7 cellular contexts compared by ENCODE assay signal in the genomic region with DNA sequence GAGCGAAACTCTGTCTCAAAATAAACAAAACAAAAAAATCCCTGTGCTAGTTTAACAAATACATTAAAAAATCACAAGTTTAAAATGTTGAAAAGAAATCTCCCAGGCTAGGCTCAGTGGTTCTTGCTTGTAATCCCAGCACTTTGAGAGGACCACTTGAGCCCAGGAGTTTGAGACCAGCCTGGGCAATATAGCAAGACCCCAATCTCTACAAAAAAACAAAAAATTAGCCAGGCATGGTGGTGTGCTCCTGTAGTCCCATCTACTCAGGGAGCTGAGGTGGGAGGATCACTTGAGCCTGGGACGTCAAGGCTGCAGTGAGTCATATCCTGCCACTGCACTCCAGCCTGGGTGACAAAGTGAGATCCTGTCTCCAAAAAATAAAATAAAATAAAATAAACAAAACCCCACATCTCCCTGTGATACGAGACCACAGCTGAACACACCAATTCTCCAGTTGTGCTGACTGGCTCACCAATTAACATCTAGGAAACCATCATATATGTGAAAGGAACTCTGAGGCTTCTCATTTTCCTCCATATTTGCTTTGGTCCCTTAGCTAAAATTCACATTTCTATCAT. TPM values are rescaled to one million over a fixed set of nuclear protein-coding genes. Genes with fewer than 3 reads are reported as not detected.
DNase-seq lines count a peak whose midpoint lies in the region; FAIRE-seq and TF ChIP-seq lines count a peak whose summit lies in the region.

No MANE protein-coding gene starts in this region.

- H3K4me1 ChIP-seq in astrocyte (ENCODE audit: insufficient read depth, low read length) (peaks cover 52% of the 10 kb centered on the region), prostate gland (replicated peaks) (no peaks in the 10 kb centered on the region)

- H3K27ac ChIP-seq in astrocyte (ENCODE audit: low read depth, low read length) (peak overlapping the region; percentile 79), prostate gland (no peak overlapping the region)

- no peaks in the 10 kb centered on the region for H3K27me3 ChIP-seq in astrocyte (ENCODE audit: insufficient read depth, low read length)
- H3K27me3 ChIP-seq in prostate gland (replicated peaks; ENCODE audit: insufficient read depth): no peaks in the 10 kb centered on the region

- H3K27me3 Mint-ChIP-seq in astrocyte (ENCODE audit: low read depth, unreplicated experiment) (no peaks in the 10 kb centered on the region), nephron progenitor cell (ENCODE audit: low read depth, poor library complexity) (no peaks in the 10 kb centered on the region)

- peak overlapping the region; percentile 66 for H3K9ac ChIP-seq in astrocyte (ENCODE audit: low read length)

- TF ChIP-seq CTCF in astrocyte (IDR thresholded peaks at IDR 0.05; ENCODE audit: insufficient read depth, low read depth, low read length): no peak
- no peak for TF ChIP-seq CTCF in nephron progenitor cell (IDR thresholded peaks at IDR 0.05)
- no peak for TF ChIP-seq CTCF in prostate gland (IDR thresholded peaks at IDR 0.05)

- FAIRE-seq in RCC 7860 (lab: Jason Lieb, UNC) (peak; percentile 86), astrocyte (lab: Jason Lieb, UNC) (peak; percentile 77)

- H3K4me3 ChIP-seq in astrocyte (ENCODE audit: insufficient read depth, low read depth, low read length) (no peak overlapping the region), prostate gland (no peak overlapping the region)

- intact Hi-C loops in prostate gland (cut with DNase I): no loop called here

- H3K36me3 ChIP-seq in astrocyte (ENCODE audit: insufficient read depth, low read length): peaks cover 37% of the 10 kb centered on the region
- H3K36me3 ChIP-seq in prostate gland: no peaks in the 10 kb centered on the region

- H3K27ac Mint-ChIP-seq in astrocyte (ENCODE audit: unreplicated experiment) (peak overlapping the region; percentile 90), nephron progenitor cell (peak overlapping the region; percentile 89)

- peak; percentile 75 for DNase-seq in EL
- DNase-seq in RCC 7860 (ENCODE audit: low spot score): peak; percentile 51
- DNase-seq in astrocyte (ENCODE audit: low read depth): peak; percentile 65
- no peak for DNase-seq in nephron progenitor cell
- DNase-seq in pons (ENCODE audit: low spot score): no peak
- DNase-seq in prostate gland (ENCODE audit: low spot score): no peak
- no peak for DNase-seq in NCI-H774 (lab: John Stamatoyannopoulos, UW)

- H3K9me3 Mint-ChIP-seq in astrocyte (ENCODE audit: unreplicated experiment): no peaks in the 10 kb centered on the region
- H3K9me3 Mint-ChIP-seq in nephron progenitor cell: peaks cover 3% of the 10 kb centered on the region

- peaks cover 25% of the 10 kb centered on the region for H3K79me2 ChIP-seq in astrocyte (ENCODE audit: insufficient read depth, low read length)

- no peak overlapping the region for H2AFZ ChIP-seq in astrocyte (ENCODE audit: low read depth, low read length)

- 55% methylated on average over 3 of the region's 3 CpGs for WGBS in prostate gland

- H3K4me1 Mint-ChIP-seq in astrocyte (ENCODE audit: low read depth, unreplicated experiment): peaks cover 32% of the 10 kb centered on the region
- H3K4me1 Mint-ChIP-seq in nephron progenitor cell: peaks cover 35% of the 10 kb centered on the region

- H4K20me1 ChIP-seq in astrocyte (ENCODE audit: insufficient read depth, low read length): peaks cover 47% of the 10 kb centered on the region

- peaks cover 25% of the 10 kb centered on the region for H3K36me3 Mint-ChIP-seq in astrocyte (ENCODE audit: low read depth, unreplicated experiment)
- peaks cover 74% of the 10 kb centered on the region for H3K36me3 Mint-ChIP-seq in nephron progenitor cell (ENCODE audit: low read depth)

- H3K4me3 Mint-ChIP-seq in astrocyte (ENCODE audit: unreplicated experiment) (peak overlapping the region; percentile 54), nephron progenitor cell (no peak overlapping the region)

- peak overlapping the region; percentile 70 for H3K4me2 ChIP-seq in astrocyte (ENCODE audit: low read length)

- TF ChIP-seq POLR2A in prostate gland (IDR thresholded peaks at IDR 0.05): no peak

- H3K9me3 ChIP-seq in astrocyte (ENCODE audit: insufficient read depth, low read depth, low read length): no peaks in the 10 kb centered on the region
- no peaks in the 10 kb centered on the region for H3K9me3 ChIP-seq in prostate gland

RNA-seq across cellular contexts. Expression of gene RPS4X, which starts 7.3 kb away (rescaled TPM):
- 565 and 626 TPM in 2 replicates for total RNA-seq in astrocyte
- total RNA-seq in prostate gland: 1,000 to 10,000 TPM in 1 of 2 donors, 100 to 1,000 TPM in 1; 662 to 1,180 TPM

RNA-seq across cellular contexts. Expression of gene ERCC6L, which starts 30.9 kb away (rescaled TPM):
- total RNA-seq in astrocyte (0.55 and 1.0 TPM in 2 replicates), prostate gland (under 1 TPM; 0.59 to 0.85 TPM)

RNA-seq across cellular contexts. Expression of gene CITED1, which starts 36.0 kb away (rescaled TPM):
- total RNA-seq in astrocyte (0.75 TPM in 1 of 2 replicates, not detected in the other), prostate gland (100 to 1,000 TPM in 1 of 2 donors, 10 to 100 TPM in 1; 20.1 to 552 TPM)

Comparison
In these comparisons a context has a peak if more than half of its experiments do, and no peak if none do; other contexts are left out.
1. DNase-seq: peak in EL (single experiment), RCC 7860 (single experiment) and astrocyte (single experiment); none in nephron progenitor cell (single experiment), pons (single experiment), prostate gland (single experiment) and NCI-H774 (single experiment).
2. RNA of gene CITED1, which starts 36.0 kb away (total RNA-seq): 20.1 to 552 TPM in prostate gland; 0.75 TPM in astrocyte; every median in the first group is over 10 times any median in the second.